2 cellular contexts compared by ENCODE assay signal in the genomic region with DNA sequence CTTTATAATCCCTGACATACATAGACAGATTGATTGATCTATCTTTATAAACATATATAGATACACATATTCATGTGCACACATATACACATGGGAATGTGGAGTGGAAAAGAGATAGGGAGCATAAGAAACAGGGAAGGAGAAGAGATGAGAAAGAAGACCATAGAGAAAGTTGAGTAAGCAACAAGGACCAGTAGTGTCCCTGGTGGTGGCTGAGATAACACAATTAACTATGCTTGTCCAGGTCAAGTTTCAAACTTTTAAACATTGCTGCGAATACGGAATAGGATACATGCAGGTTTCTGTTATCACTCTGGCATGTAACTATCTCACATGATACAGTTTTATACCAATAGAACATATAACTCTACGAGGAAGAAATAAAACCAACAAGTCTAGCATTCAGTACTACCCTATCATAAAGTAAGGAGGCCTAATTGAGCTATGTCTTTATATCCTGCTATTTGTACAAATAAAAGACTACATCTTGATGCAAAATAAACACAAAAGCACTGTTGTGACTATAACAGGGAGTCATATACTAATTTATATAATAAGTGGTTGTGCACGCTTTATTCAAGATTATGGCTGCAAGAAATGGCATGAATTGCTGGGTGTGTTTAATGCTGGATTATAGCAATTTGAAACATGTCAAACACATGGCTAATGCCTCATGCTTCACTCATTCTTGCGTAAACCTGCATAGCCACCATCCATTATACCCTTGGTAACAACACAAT.
TF ChIP-seq lines count a peak whose summit lies in the region.

No MANE protein-coding gene starts in this region.

TF ChIP-seq in GM12878, 131 proteins besides CTCF, POLR2A, EP300 and RAD21 (continued from another document):
- TF ChIP-seq CEBPB (IDR thresholded peaks at IDR 0.05; ENCODE audit: borderline replicate concordance in 1 of 2, low read depth in 2 of 2, low read length in 2 of 2) (no peak), ZBED1 (IDR thresholded peaks at IDR 0.05; ENCODE audit: borderline replicate concordance) (no peak), JUNB (IDR thresholded peaks at IDR 0.05) (no peak), YY1 (IDR thresholded peaks at IDR 0.05; ENCODE audit: low read depth, low read length) (no peak)
- TF ChIP-seq, protein P1, sequence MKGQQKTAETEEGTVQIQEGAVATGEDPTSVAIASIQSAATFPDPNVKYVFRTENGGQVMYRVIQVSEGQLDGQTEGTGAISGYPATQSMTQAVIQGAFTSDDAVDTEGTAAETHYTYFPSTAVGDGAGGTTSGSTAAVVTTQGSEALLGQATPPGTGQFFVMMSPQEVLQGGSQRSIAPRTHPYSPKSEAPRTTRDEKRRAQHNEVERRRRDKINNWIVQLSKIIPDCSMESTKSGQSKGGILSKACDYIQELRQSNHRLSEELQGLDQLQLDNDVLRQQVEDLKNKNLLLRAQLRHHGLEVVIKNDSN (IDR thresholded peaks at IDR 0.05; ENCODE audit: borderline replicate concordance, extremely low read length, insufficient read depth, low read depth, low read length) = no peak

TF ChIP-seq in neural cell, 6 proteins besides CTCF, POLR2A, EP300 and RAD21 (continued from another document):
- TF ChIP-seq MXI1 (conservative IDR thresholded peaks at IDR 0.05; ENCODE audit: poor library complexity, severe bottlenecking) (no peak), POLR2AphosphoS5 (IDR thresholded peaks at IDR 0.05) (peak; percentile 87)
